25 cellular contexts compared by ENCODE assay signal in genomic region chr7:150818971-150819370, GRCh38. TPM values are rescaled to one million over a fixed set of nuclear protein-coding genes. Genes with fewer than 3 reads are reported as not detected.
DNase-seq lines count a peak whose midpoint lies in the region; ATAC-seq and TF ChIP-seq lines count a peak whose summit lies in the region.
"Had no signal": no experiment of that assay in that cellular context is flagged by ENCODE, and none has a peak within 500 bp of the region (broad histone marks: within the 10 kb centered on the region; RNA-seq: fewer than 3 reads in every experiment).

No MANE protein-coding gene starts in this region.

- H3K9me3 Mint-ChIP-seq in activated T-helper 17 cell treated with anti-CD3 and anti-CD28 coated beads, Interleukin-2, amount 50 U/mL, for 72 hours: peaks cover 9% of the 10 kb centered on the region
- H3K9me3 Mint-ChIP-seq in endothelial cell (ENCODE audit: unreplicated experiment): no peaks in the 10 kb centered on the region

- TF ChIP-seq POLR2A in lower leg skin (IDR thresholded peaks at IDR 0.05): no peak

- TF ChIP-seq CTCF in fibroblast of mammary gland (conservative IDR thresholded peaks at IDR 0.05; ENCODE audit: control insufficient read depth, insufficient read depth, low read depth, low read length) (no peak), lower leg skin (IDR thresholded peaks at IDR 0.05) (no peak), endothelial cell (IDR thresholded peaks at IDR 0.05; ENCODE audit: unreplicated experiment) (no peak)

- intact Hi-C loops in lower leg skin (cut with DNase I; ENCODE audit: low total_unique reads): no loop called here

- peaks cover 26% of the 10 kb centered on the region for H3K27me3 Mint-ChIP-seq in activated T-helper 17 cell treated with anti-CD3 and anti-CD28 coated beads, Interleukin-2, amount 50 U/mL, for 72 hours
- H3K27me3 Mint-ChIP-seq in endothelial cell (ENCODE audit: unreplicated experiment): no peaks in the 10 kb centered on the region

- 63 to 72% methylated on average over 2 of the region's 2 CpGs for WGBS in lower leg skin, 2 donors

- H3K27ac Mint-ChIP-seq in activated T-helper 17 cell treated with anti-CD3 and anti-CD28 coated beads, Interleukin-2, amount 50 U/mL, for 72 hours: no peak overlapping the region
- no peak overlapping the region for H3K27ac Mint-ChIP-seq in endothelial cell (ENCODE audit: unreplicated experiment)
- H3K27ac Mint-ChIP-seq: CD14-positive monocyte; CD4-positive, alpha-beta memory T cell; CD4-positive, CD25-positive, alpha-beta regulatory T cell; CD8-positive, alpha-beta memory T cell had no signal

- no peak overlapping the region for H3K4me3 Mint-ChIP-seq in activated T-helper 17 cell treated with anti-CD3 and anti-CD28 coated beads, Interleukin-2, amount 50 U/mL, for 72 hours
- H3K4me3 Mint-ChIP-seq in endothelial cell (ENCODE audit: unreplicated experiment): no peak overlapping the region
- H3K4me3 Mint-ChIP-seq: CD4-positive, alpha-beta memory T cell; CD4-positive, CD25-positive, alpha-beta regulatory T cell; CD8-positive, alpha-beta memory T cell had no signal

- H3K4me3 ChIP-seq in fibroblast of mammary gland (ENCODE audit: control insufficient read depth, low read depth, low read length) (no peak overlapping the region), lower leg skin (ENCODE audit: low read depth, poor library complexity, severe bottlenecking) (no peak overlapping the region)
- H3K4me3 ChIP-seq: BLaER1, GM12878 had no signal

- ATAC-seq in activated T-helper 17 cell treated with anti-CD3 and anti-CD28 coated beads, Interleukin-2, amount 50 U/mL, for 72 hours (replicated peaks): peak; percentile 26
- ATAC-seq in GM18907 (IDR thresholded peaks at IDR 0.05; ENCODE audit: unreplicated experiment): no peak
- ATAC-seq: GM12878 had no signal

- H3K36me3 Mint-ChIP-seq in activated T-helper 17 cell treated with anti-CD3 and anti-CD28 coated beads, Interleukin-2, amount 50 U/mL, for 72 hours (ENCODE audit: low read depth): no peaks in the 10 kb centered on the region
- no peaks in the 10 kb centered on the region for H3K36me3 Mint-ChIP-seq in endothelial cell (ENCODE audit: low read depth, unreplicated experiment)
- H3K36me3 Mint-ChIP-seq: CD14-positive monocyte; CD4-positive, CD25-positive, alpha-beta regulatory T cell had no signal

- no peaks in the 10 kb centered on the region for H3K4me1 Mint-ChIP-seq in activated T-helper 17 cell treated with anti-CD3 and anti-CD28 coated beads, Interleukin-2, amount 50 U/mL, for 72 hours
- H3K4me1 Mint-ChIP-seq in endothelial cell (ENCODE audit: unreplicated experiment): no peaks in the 10 kb centered on the region
- H3K4me1 Mint-ChIP-seq: CD14-positive monocyte; CD4-positive, alpha-beta memory T cell; CD4-positive, CD25-positive, alpha-beta regulatory T cell; CD8-positive, alpha-beta memory T cell had no signal

- DNase-seq in fibroblast of mammary gland (ENCODE audit: low read depth): peak; percentile 74
- DNase-seq in lower leg skin (ENCODE audit: low spot score in 2 of 2): no peak
- DNase-seq in endothelial cell (ENCODE audit: low spot score): no peak
- DNase-seq: 8988T; ACHN; BE2C; C1 segment of cervical spinal cord; CD4-positive, alpha-beta memory T cell; CD4-positive, CD25-positive, alpha-beta regulatory T cell; CD8-positive, alpha-beta memory T cell; COR-L47; DMS 273 treated with DMSO at 0.1 percent for 48 hours; DMS153; DMS53; DMS79; DND-41; EL; GDM1 had no signal

RNA-seq across cellular contexts. Expression of gene TMEM176A, which starts 18.4 kb away (rescaled TPM):
- under 1 TPM in 1 of 2 donors, not detected in 1; 0.45 TPM for total RNA-seq in activated T-helper 17 cell treated with anti-CD3 and anti-CD28 coated beads, Interleukin-2, amount 50 U/mL, for 72 hours
- total RNA-seq in lower leg skin: 10 to 100 TPM in 2 of 4 donors, 1 to 10 TPM in 2; 4.8 to 10.2 (median 9.5) TPM
- 1.3 TPM for total RNA-seq in endothelial cell (ENCODE audit: unreplicated experiment)
- total RNA-seq: CD4-positive, CD25-positive, alpha-beta regulatory T cell; G401; GM12878 had no signal

RNA-seq across cellular contexts. Expression of gene TMEM176B, which starts 18.8 kb away (rescaled TPM):
- not detected for total RNA-seq in activated T-helper 17 cell treated with anti-CD3 and anti-CD28 coated beads, Interleukin-2, amount 50 U/mL, for 72 hours
- 10 to 100 TPM in 1 of 4 donors, 1 to 10 TPM in 3; 2.5 to 16.6 (median 6.1) TPM for total RNA-seq in lower leg skin
- total RNA-seq in endothelial cell (ENCODE audit: unreplicated experiment): 1.4 TPM
- total RNA-seq: CD4-positive, CD25-positive, alpha-beta regulatory T cell had no signal

RNA-seq across cellular contexts. Expression of gene AOC1, which starts 33.3 kb away (rescaled TPM):
- total RNA-seq in activated T-helper 17 cell treated with anti-CD3 and anti-CD28 coated beads, Interleukin-2, amount 50 U/mL, for 72 hours: not detected
- total RNA-seq in lower leg skin: 1 to 10 TPM; 1.2 to 6.7 (median 3.5) TPM
- 0.41 TPM for total RNA-seq in endothelial cell (ENCODE audit: unreplicated experiment)
- total RNA-seq: A673; CD4-positive, alpha-beta memory T cell; CD4-positive, CD25-positive, alpha-beta regulatory T cell; CD8-positive, alpha-beta memory T cell; GM12878 had no signal
